Comparison of ENCODE assay signal across 15 cellular contexts in the genomic region with DNA sequence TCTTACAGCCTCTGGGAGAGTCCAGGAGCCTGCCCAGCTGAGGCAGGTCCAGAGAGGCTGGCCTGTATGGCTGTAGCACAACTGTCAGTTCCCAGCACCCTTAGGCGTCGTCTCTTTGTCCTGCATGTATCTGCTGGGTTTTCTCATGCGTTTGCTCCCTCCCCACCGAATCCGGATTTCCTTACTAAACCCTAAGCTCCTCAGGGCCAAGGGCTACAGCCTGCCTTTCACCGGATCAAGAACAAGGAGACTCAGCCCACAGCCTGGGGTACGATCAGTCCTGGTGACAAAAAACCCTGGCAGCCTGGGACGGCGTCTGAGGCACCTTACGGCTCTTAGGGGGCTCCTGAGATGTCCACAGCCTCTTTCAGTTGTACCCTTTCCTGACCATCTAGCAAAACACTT. TPM values are rescaled to one million over a fixed set of nuclear protein-coding genes. Genes with fewer than 3 reads are reported as not detected.
A peak's percentile ranks its signal among the peaks of the same experiment; 100 is the strongest.
DNase-seq lines count a peak whose midpoint lies in the region; ATAC-seq and TF ChIP-seq lines count a peak whose summit lies in the region.
"Had no signal": no experiment of that assay in that cellular context is flagged by ENCODE, and none has a peak within 500 bp of the region (broad histone marks: within the 10 kb centered on the region; RNA-seq: fewer than 3 reads in every experiment).

No MANE protein-coding gene starts in this region.

- H3K9me3 Mint-ChIP-seq in activated CD8-positive, alpha-beta memory T cell treated with anti-CD3 and anti-CD28 coated beads, Interleukin-2, amount 10 ng/mL, durations not matched to agents 7 days and 5 days (ENCODE audit: low read depth), result no peaks in the 10 kb centered on the region
- no peaks in the 10 kb centered on the region for H3K9me3 Mint-ChIP-seq in nephron
- no peaks in the 10 kb centered on the region for H3K9me3 Mint-ChIP-seq in T-cell
- H3K9me3 Mint-ChIP-seq: naive B cell had no signal

- no peaks in the 10 kb centered on the region for H3K27me3 Mint-ChIP-seq in activated CD8-positive, alpha-beta memory T cell treated with anti-CD3 and anti-CD28 coated beads, Interleukin-2, amount 10 ng/mL, durations not matched to agents 7 days and 5 days
- H3K27me3 Mint-ChIP-seq in nephron (ENCODE audit: low read depth) (peaks cover 6% of the 10 kb centered on the region), T-cell (peaks cover 0 to 5% of the 10 kb centered on the region in 2 donors)

- H3K27ac ChIP-seq in colonic mucosa (peak overlapping the region; percentile 53), thyroid gland (peak overlapping the region; percentile 37 to 70 (median 56)), SJCRH30 (no peak overlapping the region)
- H3K27ac ChIP-seq: A549 had no signal

- peak overlapping the region; percentile 77 for H3K4me3 Mint-ChIP-seq in activated CD8-positive, alpha-beta memory T cell treated with anti-CD3 and anti-CD28 coated beads, Interleukin-2, amount 10 ng/mL, durations not matched to agents 7 days and 5 days
- H3K4me3 Mint-ChIP-seq in nephron, result peak overlapping the region in 1 of 3 experiments; percentile 56
- H3K4me3 Mint-ChIP-seq in T-cell, result no peak overlapping the region

- H3K4me3 ChIP-seq in colonic mucosa, result no peak overlapping the region
- no peak overlapping the region for H3K4me3 ChIP-seq in thyroid gland (replicated peaks in 1 of 3)
- no peak overlapping the region for H3K4me3 ChIP-seq in SJCRH30
- H3K4me3 ChIP-seq: A549, coronary artery had no signal

- no peak for TF ChIP-seq POLR2A in thyroid gland (IDR thresholded peaks at IDR 0.05)

- H3K27ac Mint-ChIP-seq in activated CD8-positive, alpha-beta memory T cell treated with anti-CD3 and anti-CD28 coated beads, Interleukin-2, amount 10 ng/mL, durations not matched to agents 7 days and 5 days, result peak overlapping the region; percentile 97
- peak overlapping the region; percentile 83 to 96 (median 93) for H3K27ac Mint-ChIP-seq in nephron
- no peak overlapping the region for H3K27ac Mint-ChIP-seq in T-cell

- H3K36me3 ChIP-seq in colonic mucosa, result no peaks in the 10 kb centered on the region
- peaks cover 17 to 20% of the 10 kb centered on the region in 2 donors for H3K36me3 ChIP-seq in thyroid gland
- no peaks in the 10 kb centered on the region for H3K36me3 ChIP-seq in SJCRH30

- CTCF ChIA-PET in activated CD8-positive, alpha-beta memory T cell treated with anti-CD3 and anti-CD28 coated beads, Interleukin-2, amount 10 ng/mL, durations not matched to agents 7 days and 5 days (lab: Charles Lee), result interaction anchor here (0.6 to 10.9 kb wide), 7 partner anchors 9 to 178 kb away, joined by 3 to 198 read pairs (median 7); a partner anchor contains a TSS
- CTCF ChIA-PET in T-cell (lab: Charles Lee), result interaction anchor here in 1 of 2 donors (1.2 kb wide), 1 partner anchor 8 kb away, joined by 3 read pairs; no protein-coding TSS in a partner anchor

- DNase-seq in activated CD8-positive, alpha-beta memory T cell treated with anti-CD3 and anti-CD28 coated beads, Interleukin-2, amount 10 ng/mL, durations not matched to agents 7 days and 5 days, result no peak
- DNase-seq in activated CD8-positive, alpha-beta memory T cell treated with anti-CD3 and anti-CD28 coated beads for 24 hours, result no peak
- DNase-seq in colonic mucosa (no peak), thyroid gland (no peak), SJCRH30 (no peak), T-cell (no peak), foreskin melanocyte (no peak)
- DNase-seq: hippocampal formation; naive B cell; NCI-H1694 treated with DMSO at 0.1 percent for 48 hours; stimulated activated CD4-positive, alpha-beta T cell treated with anti-CD3 and anti-CD28 coated beads, Interleukin-4, amount 100 ng/mL, for 24 hours had no signal

- H3K27me3 ChIP-seq in colonic mucosa, result no peaks in the 10 kb centered on the region
- no peaks in the 10 kb centered on the region for H3K27me3 ChIP-seq in thyroid gland
- no peaks in the 10 kb centered on the region for H3K27me3 ChIP-seq in SJCRH30

- no peak for ATAC-seq in activated CD8-positive, alpha-beta memory T cell treated with anti-CD3 and anti-CD28 coated beads, Interleukin-2, amount 10 ng/mL, durations not matched to agents 7 days and 5 days
- ATAC-seq in T-cell (replicated peaks in 1 of 4), result no peak
- ATAC-seq: A549 had no signal

- H3K9ac ChIP-seq in colonic mucosa (ENCODE audit: low read depth in 2 of 2, low read length in 2 of 2), result peak overlapping the region; percentile 3 to 19

- peaks cover 53% of the 10 kb centered on the region for H3K36me3 Mint-ChIP-seq in activated CD8-positive, alpha-beta memory T cell treated with anti-CD3 and anti-CD28 coated beads, Interleukin-2, amount 10 ng/mL, durations not matched to agents 7 days and 5 days
- H3K36me3 Mint-ChIP-seq in nephron (ENCODE audit: low read depth), result peaks cover 71% of the 10 kb centered on the region
- peaks cover 78% of the 10 kb centered on the region for H3K36me3 Mint-ChIP-seq in T-cell

- H3K4me1 ChIP-seq in colonic mucosa (no peaks in the 10 kb centered on the region), thyroid gland (peaks cover 6 to 81% of the 10 kb centered on the region in 2 donors), SJCRH30 (peaks cover 13% of the 10 kb centered on the region; the same call in 1 of the 2 replicates)
- H3K4me1 ChIP-seq: A549 had no signal

- whole genome bisulfite sequencing in thyroid gland, 2 donors, result 82 to 85% methylated on average over 10 of the region's 10 CpGs

- H3K9me3 ChIP-seq in colonic mucosa, result no peaks in the 10 kb centered on the region
- H3K9me3 ChIP-seq in thyroid gland, result no peaks in the 10 kb centered on the region
- no peaks in the 10 kb centered on the region for H3K9me3 ChIP-seq in SJCRH30 (replicated peaks)
- H3K9me3 ChIP-seq: A549 had no signal

- intact Hi-C loops in colonic mucosa (cut with DNase I), result no loop called here
- intact Hi-C loops in thyroid gland (cut with DNase I), result no loop called here

- TF ChIP-seq CTCF in colonic mucosa (IDR thresholded peaks at IDR 0.05), result no peak
- TF ChIP-seq CTCF in nephron (IDR thresholded peaks at IDR 0.05; ENCODE audit: unreplicated experiment in 3 of 3), result no peak
- no peak for TF ChIP-seq CTCF in thyroid gland (IDR thresholded peaks at IDR 0.05)

- POLR2A ChIA-PET in T-cell (lab: Charles Lee), result no interaction called here

- peaks cover 99% of the 10 kb centered on the region for H3K4me1 Mint-ChIP-seq in activated CD8-positive, alpha-beta memory T cell treated with anti-CD3 and anti-CD28 coated beads, Interleukin-2, amount 10 ng/mL, durations not matched to agents 7 days and 5 days
- H3K4me1 Mint-ChIP-seq in nephron, result peaks cover 87% of the 10 kb centered on the region
- H3K4me1 Mint-ChIP-seq in T-cell, result peaks cover 8 to 33% (median 31%) of the 10 kb centered on the region in 3 donors

RNA-seq across cellular contexts. Expression of a gene that starts 12.1 kb away (rescaled TPM):
- total RNA-seq in activated CD8-positive, alpha-beta memory T cell treated with anti-CD3 and anti-CD28 coated beads, Interleukin-2, amount 10 ng/mL, durations not matched to agents 7 days and 5 days, result 100 to 1,000 TPM in 1 of 2 experiments, 10 to 100 TPM in 1; 88.5 to 122 TPM
- total RNA-seq in colonic mucosa (10 to 100 TPM in 1 of 2 donors, 1 to 10 TPM in 1; 7.0 to 11.2 TPM), thyroid gland (10 to 100 TPM; 13.3 to 23.2 (median 18.3) TPM), T-cell (10 to 100 TPM in 1 of 5 donors, 1 to 10 TPM in 4; 3.2 to 12.3 (median 8.4) TPM)
- total RNA-seq in SJCRH30 (2014; rRNA removed; shearing (Covaris generic)), result 0.13 and 0.18 TPM in 2 replicates

RNA-seq across cellular contexts. Expression of a gene that starts 25.2 kb away (rescaled TPM):
- total RNA-seq in activated CD8-positive, alpha-beta memory T cell treated with anti-CD3 and anti-CD28 coated beads, Interleukin-2, amount 10 ng/mL, durations not matched to agents 7 days and 5 days, result 10 to 100 TPM; 31.7 to 42.2 TPM
- total RNA-seq in colonic mucosa (10 to 100 TPM; 41.0 to 49.8 TPM), thyroid gland (10 to 100 TPM; 37.6 to 54.1 (median 47.3) TPM), T-cell (10 to 100 TPM; 31.0 to 36.8 (median 31.8) TPM)
- total RNA-seq in SJCRH30 (2014; rRNA removed; shearing (Covaris generic)), result 14.1 and 17.2 TPM in 2 replicates

RNA-seq across cellular contexts. Expression of a gene that starts 37.1 kb away (rescaled TPM):
- total RNA-seq in activated CD8-positive, alpha-beta memory T cell treated with anti-CD3 and anti-CD28 coated beads, Interleukin-2, amount 10 ng/mL, durations not matched to agents 7 days and 5 days, result 10 to 100 TPM; 29.2 to 37.5 TPM
- total RNA-seq in colonic mucosa (10 to 100 TPM; 22.7 to 34.4 TPM), thyroid gland (10 to 100 TPM; 41.6 to 61.1 (median 49.3) TPM), T-cell (100 to 1,000 TPM in 2 of 5 donors, 10 to 100 TPM in 3; 84.6 to 116 (median 94.2) TPM)
- total RNA-seq in SJCRH30 (2014; rRNA removed; shearing (Covaris generic)), result 14.4 and 14.6 TPM in 2 replicates

RNA-seq across cellular contexts. Expression of a gene that starts 41.9 kb away (rescaled TPM):
- under 1 TPM; 0.09 to 0.45 TPM for total RNA-seq in activated CD8-positive, alpha-beta memory T cell treated with anti-CD3 and anti-CD28 coated beads, Interleukin-2, amount 10 ng/mL, durations not matched to agents 7 days and 5 days
- total RNA-seq in colonic mucosa, result under 1 TPM; 0.32 to 0.37 TPM
- 1 to 10 TPM; 1.6 to 4.9 (median 2.5) TPM for total RNA-seq in thyroid gland
- 0.61 and 0.83 TPM in 2 replicates for total RNA-seq in SJCRH30 (2014; rRNA removed; shearing (Covaris generic))
- 1 to 10 TPM in 2 of 5 donors, under 1 TPM in 3; 0.43 to 1.1 (median 0.63) TPM for total RNA-seq in T-cell
- total RNA-seq: OCI-LY7 had no signal

Comparison
In these comparisons a context has a peak if more than half of its experiments do, and no peak if none do; other contexts are left out.
1. H3K27ac Mint-ChIP-seq: peak in activated CD8-positive, alpha-beta memory T cell treated with anti-CD3 and anti-CD28 coated beads, Interleukin-2, amount 10 ng/mL, durations not matched to agents 7 days and 5 days (single experiment) and nephron (3 of 3); none in T-cell (0 of 2).